1 cellular context compared by ENCODE assay signal in the genomic region with DNA sequence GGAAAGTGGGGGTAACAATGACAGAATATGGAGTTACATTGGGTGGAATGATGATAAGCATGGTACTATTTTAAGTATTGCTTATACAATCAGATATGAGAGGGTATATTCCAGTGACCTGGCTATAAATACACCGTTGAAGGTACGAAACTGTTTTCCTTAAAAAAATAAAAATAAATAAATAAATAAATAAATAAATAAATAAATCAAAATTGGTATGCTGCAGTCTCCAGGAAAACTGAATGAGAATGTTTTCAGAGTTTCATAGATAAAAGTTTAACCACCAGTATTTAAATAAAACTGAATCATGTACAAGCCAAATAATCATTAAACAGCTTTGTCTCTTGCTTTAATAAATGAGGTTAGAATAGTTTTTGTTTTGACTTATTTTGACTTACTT.
A peak's percentile ranks its signal among the peaks of the same experiment; 100 is the strongest.
TF ChIP-seq lines count a peak whose summit lies in the region.

No MANE protein-coding gene starts in this region.

TF ChIP-seq in HEK293, 187 proteins besides CTCF, POLR2A, EP300 and RAD21 (continued from another document and continues in another):
- TF ChIP-seq ZNF280D (tag by site-specific recombination; IDR thresholded peaks at IDR 0.05): no peak
- no peak for TF ChIP-seq ZNF19 (tag by site-specific recombination; IDR thresholded peaks at IDR 0.05; ENCODE audit: low read depth)
- TF ChIP-seq ZNF211 (tag by site-specific recombination; IDR thresholded peaks at IDR 0.05; ENCODE audit: low read depth): no peak
- no peak for TF ChIP-seq ZNF114 (tag by site-specific recombination; IDR thresholded peaks at IDR 0.05)
- no peak for TF ChIP-seq ZNF146 (tag by site-specific recombination; IDR thresholded peaks at IDR 0.05)
- no peak for TF ChIP-seq ZNF777 (tag by site-specific recombination; IDR thresholded peaks at IDR 0.05; ENCODE audit: borderline replicate concordance)
- no peak for TF ChIP-seq ZNF391 (tag by site-specific recombination; IDR thresholded peaks at IDR 0.05; ENCODE audit: borderline replicate concordance, low read depth)
- no peak for TF ChIP-seq ZNF768 (tag by site-specific recombination; IDR thresholded peaks at IDR 0.05)
- TF ChIP-seq ZNF112 (tag by site-specific recombination; IDR thresholded peaks at IDR 0.05): no peak
- no peak for TF ChIP-seq ZNF792 (tag by site-specific recombination; IDR thresholded peaks at IDR 0.05)
- TF ChIP-seq ZBTB8A (tag by site-specific recombination; IDR thresholded peaks at IDR 0.05): peak; percentile 73
- TF ChIP-seq, protein P1, sequence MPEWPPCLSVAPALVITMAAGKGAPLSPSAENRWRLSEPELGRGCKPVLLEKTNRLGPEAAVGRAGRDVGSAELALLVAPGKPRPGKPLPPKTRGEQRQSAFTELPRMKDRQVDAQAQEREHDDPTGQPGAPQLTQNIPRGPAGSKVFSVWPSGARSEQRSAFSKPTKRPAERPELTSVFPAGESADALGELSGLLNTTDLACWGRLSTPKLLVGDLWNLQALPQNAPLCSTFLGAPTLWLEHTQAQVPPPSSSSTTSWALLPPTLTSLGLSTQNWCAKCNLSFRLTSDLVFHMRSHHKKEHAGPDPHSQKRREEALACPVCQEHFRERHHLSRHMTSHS (tag by site-specific recombination; IDR thresholded peaks at IDR 0.05): no peak
- TF ChIP-seq ZNF18 (tag by site-specific recombination; IDR thresholded peaks at IDR 0.05): no peak
- TF ChIP-seq SALL2 (tag by site-specific recombination; IDR thresholded peaks at IDR 0.05; ENCODE audit: borderline replicate concordance): no peak
- TF ChIP-seq ZBTB21 (tag by site-specific recombination; IDR thresholded peaks at IDR 0.05): no peak
- no peak for TF ChIP-seq ZIC2 (tag by site-specific recombination; IDR thresholded peaks at IDR 0.05)
- TF ChIP-seq ZNF837 (tag by site-specific recombination; IDR thresholded peaks at IDR 0.05): no peak
- TF ChIP-seq ZNF354C (tag by site-specific recombination; IDR thresholded peaks at IDR 0.05; ENCODE audit: borderline replicate concordance, low read depth): no peak
- TF ChIP-seq HOXC10 (CRISPR knock-in tag; IDR thresholded peaks at IDR 0.05): no peak
- no peak for TF ChIP-seq ZNF701 (tag by site-specific recombination; IDR thresholded peaks at IDR 0.05)
- TF ChIP-seq TRIM28 (IDR thresholded peaks at IDR 0.05; ENCODE audit: borderline replicate concordance, low read length): no peak
- 0 out of 2 replicates have a peak, but pooled peaks have one; percentile 44 for TF ChIP-seq ZNF202 (tag by site-specific recombination; IDR thresholded peaks at IDR 0.05; ENCODE audit: borderline replicate concordance)
- no peak for TF ChIP-seq ZNF174 (tag by site-specific recombination; IDR thresholded peaks at IDR 0.05)
- peak; percentile 74 for TF ChIP-seq REST (tag by site-specific recombination; IDR thresholded peaks at IDR 0.05)
- TF ChIP-seq KLF10 (tag by site-specific recombination; IDR thresholded peaks at IDR 0.05): no peak
- TF ChIP-seq KLF1 (tag by site-specific recombination; IDR thresholded peaks at IDR 0.05): no peak
- no peak for TF ChIP-seq ZNF48 (tag by site-specific recombination; IDR thresholded peaks at IDR 0.05)
- TF ChIP-seq ZSCAN30 (tag by site-specific recombination; IDR thresholded peaks at IDR 0.05): no peak
- TF ChIP-seq ZNF311 (tag by site-specific recombination; IDR thresholded peaks at IDR 0.05; ENCODE audit: borderline replicate concordance): no peak
- no peak for TF ChIP-seq ZNF221 (tag by site-specific recombination; IDR thresholded peaks at IDR 0.05; ENCODE audit: borderline replicate concordance)
- no peak for TF ChIP-seq ZNF677 (tag by site-specific recombination; IDR thresholded peaks at IDR 0.05)
- no peak for TF ChIP-seq ZBTB1 (tag by site-specific recombination; IDR thresholded peaks at IDR 0.05)
- no peak for TF ChIP-seq MZF1 (tag by site-specific recombination; IDR thresholded peaks at IDR 0.05; ENCODE audit: borderline replicate concordance)
- TF ChIP-seq ZNF514 (tag by site-specific recombination; IDR thresholded peaks at IDR 0.05): no peak
- TF ChIP-seq, protein P2, sequence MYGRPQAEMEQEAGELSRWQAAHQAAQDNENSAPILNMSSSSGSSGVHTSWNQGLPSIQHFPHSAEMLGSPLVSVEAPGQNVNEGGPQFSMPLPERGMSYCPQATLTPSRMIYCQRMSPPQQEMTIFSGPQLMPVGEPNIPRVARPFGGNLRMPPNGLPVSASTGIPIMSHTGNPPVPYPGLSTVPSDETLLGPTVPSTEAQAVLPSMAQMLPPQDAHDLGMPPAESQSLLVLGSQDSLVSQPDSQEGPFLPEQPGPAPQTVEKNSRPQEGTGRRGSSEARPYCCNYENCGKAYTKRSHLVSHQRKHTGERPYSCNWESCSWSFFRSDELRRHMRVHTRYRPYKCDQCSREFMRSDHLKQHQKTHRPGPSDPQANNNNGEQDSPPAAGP (tag by site-specific recombination; IDR thresholded peaks at IDR 0.05): no peak
- no peak for TF ChIP-seq ZNF747 (tag by site-specific recombination; IDR thresholded peaks at IDR 0.05)
- no peak for TF ChIP-seq PRDM6 (tag by site-specific recombination; IDR thresholded peaks at IDR 0.05)
- TF ChIP-seq SCRT1 (tag by site-specific recombination; IDR thresholded peaks at IDR 0.05; ENCODE audit: borderline replicate concordance): no peak
- TF ChIP-seq FEZF1 (tag by site-specific recombination; IDR thresholded peaks at IDR 0.05): no peak
- TF ChIP-seq ZNF560 (tag by site-specific recombination; IDR thresholded peaks at IDR 0.05; ENCODE audit: borderline replicate concordance): no peak
- TF ChIP-seq BCL6B (tag by site-specific recombination; IDR thresholded peaks at IDR 0.05): no peak
- no peak for TF ChIP-seq OSR2 (tag by site-specific recombination; IDR thresholded peaks at IDR 0.05)
- no peak for TF ChIP-seq SETDB1 (IDR thresholded peaks at IDR 0.05; ENCODE audit: insufficient read length, low read length)
- TF ChIP-seq ZSCAN5A (tag by site-specific recombination; IDR thresholded peaks at IDR 0.05): no peak
- TF ChIP-seq, protein P3, sequence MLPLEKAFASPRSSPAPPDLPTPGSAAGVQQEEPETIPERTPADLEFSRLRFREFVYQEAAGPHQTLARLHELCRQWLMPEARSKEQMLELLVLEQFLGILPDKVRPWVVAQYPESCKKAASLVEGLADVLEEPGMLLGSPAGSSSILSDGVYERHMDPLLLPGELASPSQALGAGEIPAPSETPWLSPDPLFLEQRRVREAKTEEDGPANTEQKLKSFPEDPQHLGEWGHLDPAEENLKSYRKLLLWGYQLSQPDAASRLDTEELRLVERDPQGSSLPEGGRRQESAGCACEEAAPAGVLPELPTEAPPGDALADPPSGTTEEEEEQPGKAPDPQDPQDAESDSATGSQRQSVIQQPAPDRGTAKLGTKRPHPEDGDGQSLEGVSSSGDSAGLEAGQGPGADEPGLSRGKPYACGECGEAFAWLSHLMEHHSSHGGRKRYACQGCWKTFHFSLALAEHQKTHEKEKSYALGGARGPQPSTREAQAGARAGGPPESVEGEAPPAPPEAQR (tag by site-specific recombination; IDR thresholded peaks at IDR 0.05): no peak
- TF ChIP-seq ZEB2 (tag by site-specific recombination; IDR thresholded peaks at IDR 0.05): no peak
- TF ChIP-seq ZNF2 (tag by site-specific recombination; IDR thresholded peaks at IDR 0.05): no peak
- no peak for TF ChIP-seq KLF7 (tag by site-specific recombination; IDR thresholded peaks at IDR 0.05; ENCODE audit: borderline replicate concordance)
- TF ChIP-seq, protein P4, sequence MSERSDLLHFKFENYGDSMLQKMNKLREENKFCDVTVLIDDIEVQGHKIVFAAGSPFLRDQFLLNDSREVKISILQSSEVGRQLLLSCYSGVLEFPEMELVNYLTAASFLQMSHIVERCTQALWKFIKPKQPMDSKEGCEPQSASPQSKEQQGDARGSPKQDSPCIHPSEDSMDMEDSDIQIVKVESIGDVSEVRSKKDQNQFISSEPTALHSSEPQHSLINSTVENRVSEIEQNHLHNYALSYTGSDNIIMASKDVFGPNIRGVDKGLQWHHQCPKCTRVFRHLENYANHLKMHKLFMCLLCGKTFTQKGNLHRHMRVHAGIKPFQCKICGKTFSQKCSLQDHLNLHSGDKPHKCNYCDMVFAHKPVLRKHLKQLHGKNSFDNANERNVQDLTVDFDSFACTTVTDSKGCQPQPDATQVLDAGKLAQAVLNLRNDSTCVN (tag by site-specific recombination; optimal IDR thresholded peaks at IDR 0.05): no peak
